Comparison of ENCODE assay signal across 9 cellular contexts in genomic region chr3:151283907-151284461, GRCh38. TPM values are rescaled to one million over a fixed set of nuclear protein-coding genes. Genes with fewer than 3 reads are reported as not detected.
DNase-seq lines count a peak whose midpoint lies in the region; ATAC-seq and TF ChIP-seq lines count a peak whose summit lies in the region.
"Had no signal": no experiment of that assay in that cellular context is flagged by ENCODE, and none has a peak within 500 bp of the region (broad histone marks: within the 10 kb centered on the region; RNA-seq: fewer than 3 reads in every experiment).

No MANE protein-coding gene starts in this region.

- CTCF ChIA-PET in CD4-positive, alpha-beta memory T cell (lab: Charles Lee; ENCODE audit: partially characterized antibody): interaction anchor here (0.6 to 6.6 kb wide), 11 partner anchors 16 to 197 kb away, joined by 3 to 88 read pairs (median 5); no protein-coding TSS in a partner anchor

- no peaks in the 10 kb centered on the region for H3K36me3 Mint-ChIP-seq in CD4-positive, alpha-beta memory T cell
- no peaks in the 10 kb centered on the region for H3K36me3 Mint-ChIP-seq in mesothelial cell of epicardium

- H3K27ac ChIP-seq in CD4-positive, alpha-beta memory T cell (ENCODE audit: low read depth, low read length): no peak overlapping the region

- no peaks in the 10 kb centered on the region for H3K36me3 ChIP-seq in CD4-positive, alpha-beta memory T cell (ENCODE audit: insufficient read depth, low read length)

- H3K27me3 Mint-ChIP-seq in CD4-positive, alpha-beta memory T cell: no peaks in the 10 kb centered on the region
- no peaks in the 10 kb centered on the region for H3K27me3 Mint-ChIP-seq in mesothelial cell of epicardium (ENCODE audit: low read depth)

- intact Hi-C loops in CD4-positive, alpha-beta memory T cell (cut with micrococcal nuclease): loop anchor here (1.0 to 10.0 kb wide), 8 partner anchors 57 to 631 kb away; no protein-coding TSS in a partner anchor

- H3K4me3 Mint-ChIP-seq in CD4-positive, alpha-beta memory T cell: peak overlapping the region in 1 of 8 donors; percentile 47
- no peak overlapping the region for H3K4me3 Mint-ChIP-seq in mesothelial cell of epicardium

- peaks cover 0 to 3% (median 0%) of the 10 kb centered on the region in 8 donors for H3K9me3 Mint-ChIP-seq in CD4-positive, alpha-beta memory T cell
- H3K9me3 Mint-ChIP-seq in mesothelial cell of epicardium: no peaks in the 10 kb centered on the region

- ATAC-seq in GM18505 (IDR thresholded peaks at IDR 0.05; ENCODE audit: unreplicated experiment): no peak
- ATAC-seq in GM21528 (IDR thresholded peaks at IDR 0.05; ENCODE audit: low FRiP score, unreplicated experiment): no peak

- no peak for TF ChIP-seq POLR2A in GM18505 (IDR thresholded peaks at IDR 0.05; ENCODE audit: borderline replicate concordance, extremely low read depth, insufficient read depth, insufficient read length)

- no peaks in the 10 kb centered on the region for H3K27me3 ChIP-seq in CD4-positive, alpha-beta memory T cell (ENCODE audit: insufficient read depth, low read length)

- TF ChIP-seq CTCF in mesothelial cell of epicardium (IDR thresholded peaks at IDR 0.05; ENCODE audit: unreplicated experiment): no peak

- no peak overlapping the region for H3K4me3 ChIP-seq in CD4-positive, alpha-beta memory T cell (ENCODE audit: low read length in 2 of 2)

- peak overlapping the region; percentile 37 to 85 (median 70) for H3K27ac Mint-ChIP-seq in CD4-positive, alpha-beta memory T cell
- peak overlapping the region; percentile 70 for H3K27ac Mint-ChIP-seq in mesothelial cell of epicardium

- H3K4me1 Mint-ChIP-seq in CD4-positive, alpha-beta memory T cell: peaks cover 11 to 25% (median 16%) of the 10 kb centered on the region in 4 donors
- peaks cover 44% of the 10 kb centered on the region for H3K4me1 Mint-ChIP-seq in mesothelial cell of epicardium

- H3K9me3 ChIP-seq in CD4-positive, alpha-beta memory T cell (ENCODE audit: control insufficient read depth in 1 of 2, low read length in 2 of 2): no peaks in the 10 kb centered on the region

- peaks cover 16% of the 10 kb centered on the region for H3K4me1 ChIP-seq in CD4-positive, alpha-beta memory T cell (ENCODE audit: insufficient read depth, low read length)

- peak in 3 of 5 donors; percentile 10 to 20 (median 13) for DNase-seq in CD4-positive, alpha-beta memory T cell
- DNase-seq in NCI-H226 (peak; percentile 71), mesothelial cell of epicardium (ENCODE audit: low spot score in 2 of 2, unreplicated experiment in 2 of 2) (no peak), mucosa of gallbladder (ENCODE audit: low spot score) (no peak), NCI-H146 (lab: John Stamatoyannopoulos, UW) (no peak)
- DNase-seq in central memory CD4-positive, alpha-beta T cell: peak; percentile 12

- POLR2A ChIA-PET in CD4-positive, alpha-beta memory T cell (lab: Charles Lee; ENCODE audit: partially characterized antibody): interaction anchor here (0.8 to 1.5 kb wide), 2 partner anchors 113 to 127 kb away, joined by 3 to 5 read pairs; no protein-coding TSS in a partner anchor

RNA-seq across cellular contexts. Expression of gene P2RY14, which starts 5.6 kb away (rescaled TPM):
- total RNA-seq in CD4-positive, alpha-beta memory T cell: 1 to 10 TPM in 1 of 2 experiments, under 1 TPM in 1; 0.94 to 1.3 TPM
- 1 to 10 TPM in 1 of 2 donors, under 1 TPM in 1; 0.36 to 1.2 TPM for polyA plus RNA-seq in CD4-positive, alpha-beta memory T cell
- total RNA-seq in mesothelial cell of epicardium: 0.11 TPM in 1 of 3 replicates, not detected in the others
- 14.6 TPM for total RNA-seq in mucosa of gallbladder
- total RNA-seq: RPMI7951 had no signal

RNA-seq across cellular contexts. Expression of gene GPR87, which starts 32.6 kb away (rescaled TPM):
- total RNA-seq in CD4-positive, alpha-beta memory T cell: not detected
- polyA plus RNA-seq in CD4-positive, alpha-beta memory T cell: not detected
- total RNA-seq in mesothelial cell of epicardium (2.9 to 3.3 TPM (median 3.2 TPM) in 3 replicates), mucosa of gallbladder (not detected)
- total RNA-seq: RPMI7951 had no signal

RNA-seq across cellular contexts. Expression of gene P2RY13, which starts 45.4 kb away (rescaled TPM):
- not detected for total RNA-seq in CD4-positive, alpha-beta memory T cell
- polyA plus RNA-seq in CD4-positive, alpha-beta memory T cell: not detected
- total RNA-seq in mesothelial cell of epicardium (not detected in 3 replicates), mucosa of gallbladder (4.0 TPM)
- total RNA-seq: RPMI7951 had no signal

Comparison
In these comparisons a context has a peak if more than half of its experiments do, and no peak if none do; other contexts are left out.
1. DNase-seq: peak in CD4-positive, alpha-beta memory T cell (3 of 5), NCI-H226 (single experiment) and central memory CD4-positive, alpha-beta T cell (single experiment); none in mesothelial cell of epicardium (0 of 2), mucosa of gallbladder (single experiment) and NCI-H146 (single experiment).